ENCODE assay signal across 9 cellular contexts in genomic region chr4:2151544-2151943, GRCh38.
"Had no signal": no experiment of that assay in that cellular context is flagged by ENCODE, and none has a peak within 500 bp of the region (broad histone marks: within the 10 kb centered on the region; RNA-seq: fewer than 3 reads in every experiment).

No MANE protein-coding gene starts in this region.

- H3K4me1 Mint-ChIP-seq: GM23338, H9 had no signal

- H3K4me3 Mint-ChIP-seq: GM23338, H9, HFFc6, IgD-negative memory B cell had no signal

- FAIRE-seq: H1, H54, HTR-8/SVneo had no signal

- DNase-seq: H9, HCEC 1CT, HFFc6, KG1 had no signal

- H2AFZ ChIP-seq: GM23338 had no signal

- H3K4me2 ChIP-seq: GM23338 had no signal

- H3K27me3 Mint-ChIP-seq: IgD-negative memory B cell had no signal

- ATAC-seq: GM23338 had no signal

- H3K4me3 ChIP-seq: GM23338 had no signal

- H3K27ac Mint-ChIP-seq: GM23338, H9, HFFc6, IgD-negative memory B cell had no signal
